19 cellular contexts compared by ENCODE assay signal in the genomic region with DNA sequence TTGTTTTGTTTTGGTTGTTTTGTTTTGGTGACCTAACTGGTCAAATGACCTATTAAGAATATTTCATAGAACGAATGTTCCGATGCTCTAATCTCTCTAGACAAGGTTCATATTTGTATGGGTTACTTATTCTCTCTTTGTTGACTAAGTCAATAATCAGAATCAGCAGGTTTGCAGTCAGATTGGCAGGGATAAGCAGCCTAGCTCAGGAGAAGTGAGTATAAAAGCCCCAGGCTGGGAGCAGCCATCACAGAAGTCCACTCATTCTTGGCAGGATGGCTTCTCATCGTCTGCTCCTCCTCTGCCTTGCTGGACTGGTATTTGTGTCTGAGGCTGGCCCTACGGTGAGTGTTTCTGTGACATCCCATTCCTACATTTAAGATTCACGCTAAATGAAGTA. TPM values are rescaled to one million over a fixed set of nuclear protein-coding genes. Genes with fewer than 3 reads are reported as not detected.
"Had no signal": no experiment of that assay in that cellular context is flagged by ENCODE, and none has a peak within 500 bp of the region (broad histone marks: within the 10 kb centered on the region; RNA-seq: fewer than 3 reads in every experiment).

A gene (plus strand): TSS at position 250 of the 400 bp plus-strand sequence. CDS start 26 bp downstream, at position 276.

- H3K36me3 Mint-ChIP-seq: natural killer cell treated with Interleukin-12 subunit alpha and Interleukin-12 subunit beta and Interleukin-15 and Interleukin-18, amount 100 ng/mL, for 72 hours had no signal

- H3K27ac ChIP-seq: brain microvascular endothelial cell, epithelial cell of prostate, gastroesophageal sphincter, right atrium auricular region, suprapubic skin had no signal

- H3K4me1 ChIP-seq: gastroesophageal sphincter, right atrium auricular region had no signal

- DNase-seq: activated CD4-positive, alpha-beta T cell treated with anti-CD3 and anti-CD28 coated beads, Interleukin-2, amount 50 U/mL, for 1 hour; activated naive CD4-positive, alpha-beta T cell treated with anti-CD3 and anti-CD28 coated beads, Interleukin-2, amount 50 U/mL, for 16 hours; activated T-cell treated with anti-CD3 and anti-CD28 coated beads for 4 hours; amniotic stem cell; brain microvascular endothelial cell; effector memory CD4-positive, alpha-beta T cell; hippocampal formation; stimulated activated CD4-positive, alpha-beta T cell treated with anti-CD3 and anti-CD28 coated beads, Interleukin-2, amount 100 ng/mL, for 24 hours; stimulated activated naive CD4-positive, alpha-beta T cell treated with Interleukin-2 at 50 U/mL for 16 hours; T-helper 17 cell had no signal

- H3K4me1 Mint-ChIP-seq: activated T-helper 17 cell treated with anti-CD3 and anti-CD28 coated beads, Interleukin-2, amount 50 U/mL, for 72 hours; T-helper 17 cell had no signal

- H3K9me3 Mint-ChIP-seq: natural killer cell treated with Interleukin-12 subunit alpha and Interleukin-12 subunit beta and Interleukin-15 and Interleukin-18, amount 100 ng/mL, for 72 hours had no signal

- H3K4me3 Mint-ChIP-seq: activated T-helper 17 cell treated with anti-CD3 and anti-CD28 coated beads, Interleukin-2, amount 50 U/mL, for 72 hours; natural killer cell treated with Interleukin-12 subunit alpha and Interleukin-12 subunit beta and Interleukin-15 and Interleukin-18, amount 100 ng/mL, for 72 hours; T-helper 17 cell had no signal

- H3K36me3 ChIP-seq: brain microvascular endothelial cell, gastroesophageal sphincter, right atrium auricular region, suprapubic skin had no signal

- H3K27ac Mint-ChIP-seq: activated T-helper 17 cell treated with anti-CD3 and anti-CD28 coated beads, Interleukin-2, amount 50 U/mL, for 72 hours; natural killer cell treated with Interleukin-12 subunit alpha and Interleukin-12 subunit beta and Interleukin-15 and Interleukin-18, amount 100 ng/mL, for 72 hours; T-helper 17 cell had no signal

- H3K9me3 ChIP-seq: gastroesophageal sphincter, suprapubic skin had no signal

- H3K4me3 ChIP-seq: gastroesophageal sphincter, right atrium auricular region, suprapubic skin had no signal

- H3K27me3 ChIP-seq: brain microvascular endothelial cell, gastroesophageal sphincter, right atrium auricular region, suprapubic skin had no signal

- FAIRE-seq: TTC549 had no signal

- ATAC-seq: activated T-helper 17 cell treated with anti-CD3 and anti-CD28 coated beads, Interleukin-2, amount 50 U/mL, for 72 hours; gastroesophageal sphincter; natural killer cell treated with Interleukin-12 subunit alpha and Interleukin-12 subunit beta and Interleukin-15 and Interleukin-18, amount 100 ng/mL, for 72 hours; T-helper 17 cell had no signal

RNA-seq across cellular contexts. Expression of the gene that starts here (rescaled TPM):
- total RNA-seq: activated CD8-positive, alpha-beta memory T cell treated with anti-CD3 and anti-CD28 coated beads for 36 hours; activated T-helper 17 cell treated with anti-CD3 and anti-CD28 coated beads, Interleukin-2, amount 50 U/mL, for 72 hours; gastroesophageal sphincter; lung microvascular endothelial cell; natural killer cell treated with Interleukin-12 subunit alpha and Interleukin-12 subunit beta and Interleukin-15 and Interleukin-18, amount 100 ng/mL, for 72 hours; right atrium auricular region; suprapubic skin; T-helper 17 cell had no signal
